In the genomic region with DNA sequence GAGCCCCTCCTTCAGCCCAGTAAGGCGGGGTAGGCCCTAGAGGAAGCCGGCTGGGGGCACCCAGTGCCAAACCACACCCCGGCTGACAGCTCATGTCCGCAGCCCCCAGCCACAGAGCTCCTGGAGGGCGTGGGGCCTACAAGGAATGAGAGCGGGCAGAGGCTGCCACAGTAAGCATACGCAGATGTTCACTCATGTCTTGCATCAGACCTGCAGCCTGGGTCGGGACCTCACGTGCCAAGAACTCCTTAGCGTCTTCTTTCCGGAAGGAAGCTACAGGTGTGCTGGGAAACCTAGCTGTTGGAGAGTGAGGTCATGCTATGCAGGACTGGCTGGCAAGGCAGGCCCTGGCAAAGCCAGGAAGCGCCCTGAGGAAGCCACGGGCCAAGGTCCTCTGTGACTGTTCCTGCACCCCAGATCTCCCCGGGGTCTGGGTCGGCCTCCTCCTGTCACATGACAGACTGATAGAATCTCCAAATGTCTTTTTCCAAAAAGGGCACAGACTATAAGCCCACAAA, we compare ENCODE assay signal across 1 cellular context.
TF ChIP-seq lines count a peak whose summit lies in the region.

No MANE protein-coding gene starts in this region.

TF ChIP-seq in K562, 482 proteins besides CTCF, POLR2A, EP300 and RAD21 (continued from another document):
- TF ChIP-seq HMGN3 (IDR thresholded peaks at IDR 0.05; ENCODE audit: borderline replicate concordance, extremely low read depth, insufficient read length, low read depth, low read length), result peak; percentile 12
- peak; percentile 53 for TF ChIP-seq CXXC5 (CRISPR knock-in tag; IDR thresholded peaks at IDR 0.05)
- TF ChIP-seq, protein P1, sequence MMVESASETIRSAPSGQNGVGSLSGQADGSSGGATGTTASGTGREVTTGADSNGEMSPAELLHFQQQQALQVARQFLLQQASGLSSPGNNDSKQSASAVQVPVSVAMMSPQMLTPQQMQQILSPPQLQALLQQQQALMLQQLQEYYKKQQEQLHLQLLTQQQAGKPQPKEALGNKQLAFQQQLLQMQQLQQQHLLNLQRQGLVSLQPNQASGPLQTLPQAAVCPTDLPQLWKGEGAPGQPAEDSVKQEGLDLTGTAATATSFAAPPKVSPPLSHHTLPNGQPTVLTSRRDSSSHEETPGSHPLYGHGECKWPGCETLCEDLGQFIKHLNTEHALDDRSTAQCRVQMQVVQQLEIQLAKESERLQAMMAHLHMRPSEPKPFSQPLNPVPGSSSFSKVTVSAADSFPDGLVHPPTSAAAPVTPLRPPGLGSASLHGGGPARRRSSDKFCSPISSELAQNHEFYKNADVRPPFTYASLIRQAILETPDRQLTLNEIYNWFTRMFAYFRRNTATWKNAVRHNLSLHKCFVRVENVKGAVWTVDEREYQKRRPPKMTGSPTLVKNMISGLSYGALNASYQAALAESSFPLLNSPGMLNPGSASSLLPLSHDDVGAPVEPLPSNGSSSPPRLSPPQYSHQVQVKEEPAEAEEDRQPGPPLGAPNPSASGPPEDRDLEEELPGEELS (CRISPR knock-in tag; IDR thresholded peaks at IDR 0.05; ENCODE audit: borderline replicate concordance), result no peak
- peak; percentile 96 for TF ChIP-seq BHLHE40 (IDR thresholded peaks at IDR 0.05; ENCODE audit: low read length)
- TF ChIP-seq HNRNPUL1 (IDR thresholded peaks at IDR 0.05; ENCODE audit: low read length), result no peak
- peak; percentile 62 for TF ChIP-seq RAD51 (IDR thresholded peaks at IDR 0.05; ENCODE audit: borderline replicate concordance, low read depth)
- TF ChIP-seq TOE1 (IDR thresholded peaks at IDR 0.05; ENCODE audit: borderline replicate concordance), result peak; percentile 32; the same call in 1 of the 2 replicates
- TF ChIP-seq TOE1 (CRISPR knock-in tag; IDR thresholded peaks at IDR 0.05; ENCODE audit: borderline replicate concordance, low read depth), result no peak
- no peak for TF ChIP-seq NR2C2 (CRISPR knock-in tag; IDR thresholded peaks at IDR 0.05)
- TF ChIP-seq NR2C2 (tag; IDR thresholded peaks at IDR 0.05), result peak; percentile 49; the same call in 1 of the 2 replicates
- TF ChIP-seq RBFOX2 (IDR thresholded peaks at IDR 0.05; ENCODE audit: low read depth, low read length), result 0 out of 2 replicates have a peak, but pooled peaks have one; percentile 6
- peak; percentile 30; the same call in 1 of the 2 replicates for TF ChIP-seq ZNF583 (CRISPR knock-in tag; IDR thresholded peaks at IDR 0.05)
- TF ChIP-seq STAT5B (CRISPR knock-in tag; IDR thresholded peaks at IDR 0.05), result no peak
TF ChIP-seq in K562: peak in this region for 27.
